In the genomic region with DNA sequence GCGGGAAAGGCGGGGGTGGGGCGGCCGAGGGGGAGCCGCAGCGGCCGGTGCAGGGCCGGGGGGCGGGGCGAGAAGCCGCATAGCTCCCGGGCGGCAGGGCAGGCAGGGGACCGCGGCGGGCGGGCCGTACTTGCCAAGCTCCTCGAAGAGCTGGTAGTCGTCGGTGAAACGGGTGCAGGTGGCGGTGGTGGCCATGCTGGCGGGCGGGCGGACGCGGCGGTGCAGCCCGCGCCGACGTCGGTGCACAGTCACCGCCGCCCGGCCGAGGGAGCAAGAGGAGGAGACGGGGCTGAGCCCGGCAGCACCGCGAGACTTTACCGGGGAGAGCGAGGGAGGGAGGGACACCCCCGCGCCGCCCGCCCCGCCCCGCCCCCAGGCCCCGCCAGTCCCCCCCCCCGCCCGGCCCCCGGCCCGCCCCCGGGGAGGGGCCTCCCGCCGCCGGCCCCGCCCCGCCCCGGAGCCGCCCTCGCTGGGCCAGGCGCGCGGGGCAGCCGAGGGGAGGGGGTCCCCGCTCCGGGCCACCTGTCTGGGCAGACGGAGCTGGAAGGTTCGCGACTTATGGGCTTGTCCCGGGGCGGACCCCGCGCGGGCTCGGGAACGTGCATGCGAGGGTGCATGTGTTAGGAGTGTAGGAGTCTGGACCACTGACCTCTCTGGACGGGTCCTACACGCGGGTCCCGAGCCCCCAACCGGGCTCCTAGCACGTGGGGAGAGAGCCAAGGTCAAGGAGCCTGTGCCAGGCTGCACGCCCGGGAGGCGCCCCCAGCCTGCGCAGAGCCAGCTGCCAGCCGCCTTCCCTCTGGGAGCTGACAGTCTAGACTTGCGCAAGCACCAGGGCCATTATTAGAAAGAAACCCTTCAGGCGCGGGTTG, we compare ENCODE assay signal across 8 cellular contexts. TPM values are rescaled to one million over a fixed set of nuclear protein-coding genes. Genes with fewer than 3 reads are reported as not detected.
DNase-seq lines count a peak whose midpoint lies in the region; ATAC-seq lines count a peak whose summit lies in the region.

TSS of gene CAMK2G (minus strand) at position 289 of the 872 bp plus-strand sequence. CDS start at position 195, 94 bp downstream.

- H3K27ac ChIP-seq in cingulate gyrus (ENCODE audit: low read depth, low read length): peak within 1 kb of the TSS; percentile 85

- in situ Hi-C loops in ACHN (cut with HindIII; ENCODE audit: low pct_ligation_motif_present, low pct_unique_long_range_greater_than_20kb, low sequenced_read_pairs): loop anchor here (25.0 kb wide), 1 partner anchor 213 kb away; no protein-coding TSS in a partner anchor

- intact Hi-C loops in left colon (cut with DNase I, micrococcal nuclease): no loop called here

- peak; percentile 91 for ATAC-seq in GM18868 (IDR thresholded peaks at IDR 0.05; ENCODE audit: unreplicated experiment)
- peak; percentile 80 for ATAC-seq in HG03103 (IDR thresholded peaks at IDR 0.05; ENCODE audit: low read depth, unreplicated experiment)
- ATAC-seq in left colon: peak; percentile 74

- DNase-seq in ACHN: peak; percentile 91
- peak; percentile 12 to 70 for DNase-seq in NCI-H526 (lab: John Stamatoyannopoulos, UW)
- DNase-seq in activated CD4-positive, alpha-beta T cell treated with anti-CD3 and anti-CD28 coated beads for 4 hours: peak; percentile 80 to 82
- peak; percentile 83 to 88 for DNase-seq in left colon
- peak; percentile 84 for DNase-seq in stimulated activated CD4-positive, alpha-beta T cell treated with anti-CD3 and anti-CD28 coated beads, Interleukin-1b, Interleukin-23, amount 100 ng/mL, for 48 hours

RNA-seq across cellular contexts. Expression of gene CAMK2G, which starts in this region (rescaled TPM):
- 10 to 100 TPM; 52.3 to 56.1 TPM for total RNA-seq in left colon

Comparison
In these comparisons a context has a peak if more than half of its experiments do, and no peak if none do; other contexts are left out.
1. Peak in every context shown above with its lines: DNase-seq, ATAC-seq and H3K27ac ChIP-seq.
2. DNase-seq: peak in every context shown above with its lines; median percentile 91 in ACHN; 86 in left colon; 84 in stimulated activated CD4-positive, alpha-beta T cell treated with anti-CD3 and anti-CD28 coated beads, Interleukin-1b, Interleukin-23, amount 100 ng/mL, for 48 hours; 81 in activated CD4-positive, alpha-beta T cell treated with anti-CD3 and anti-CD28 coated beads for 4 hours; 41 in NCI-H526.